26 cellular contexts compared by ENCODE assay signal in the genomic region with DNA sequence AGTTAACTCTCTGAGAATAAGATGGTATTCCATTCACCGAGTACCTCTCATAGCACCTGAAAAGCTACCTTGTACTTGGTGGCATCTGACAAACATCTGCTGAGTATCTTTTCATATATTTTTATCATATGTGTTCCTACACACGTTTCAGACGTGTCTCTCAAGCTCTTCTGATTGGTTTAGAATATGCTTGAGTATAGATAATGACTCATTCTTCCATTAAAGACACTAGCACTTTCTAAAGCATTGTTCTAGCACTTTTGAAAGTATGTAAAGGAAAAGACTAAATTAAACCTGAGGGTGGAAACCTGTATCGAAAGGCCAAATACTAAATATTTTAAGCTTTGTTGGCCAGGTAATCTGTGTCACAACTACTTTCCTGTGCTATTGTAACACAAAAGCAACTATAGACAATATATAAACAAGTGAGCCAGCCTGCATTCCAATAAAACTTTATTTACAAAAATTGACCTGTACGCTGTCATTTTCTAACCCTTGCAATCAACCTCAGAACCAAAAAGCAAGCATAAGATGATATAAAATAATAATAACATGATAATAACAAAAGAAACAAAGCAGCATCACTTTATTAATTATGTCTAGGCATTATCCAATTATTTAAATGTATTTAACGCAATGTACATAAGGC.
"Had no signal": no experiment of that assay in that cellular context is flagged by ENCODE, and none has a peak within 500 bp of the region (broad histone marks: within the 10 kb centered on the region; RNA-seq: fewer than 3 reads in every experiment).

No MANE protein-coding gene starts in this region.

- H3K4me3 ChIP-seq: colonic mucosa, esophagus squamous epithelium, gastrocnemius medialis, heart right ventricle, left lung, lower lobe of right lung had no signal

- H3K9me3 ChIP-seq: colonic mucosa, esophagus squamous epithelium, gastrocnemius medialis, heart right ventricle, left lung, lower lobe of right lung had no signal

- ATAC-seq: effector memory CD8-positive, alpha-beta T cell; esophagus mucosa; gastrocnemius medialis; heart right ventricle; left cardiac atrium; left lung; left ventricle myocardium superior; lower lobe of right lung; naive thymus-derived CD4-positive, alpha-beta T cell had no signal

- H3K4me1 ChIP-seq: colonic mucosa, gastrocnemius medialis, lower lobe of right lung had no signal

- H3K27ac ChIP-seq: colonic mucosa, epithelial cell of prostate, esophagus squamous epithelium, gastrocnemius medialis, heart right ventricle, left lung, lower lobe of right lung had no signal

- DNase-seq: colonic mucosa; cortex of kidney; effector CD8-positive, alpha-beta T cell; effector memory CD8-positive, alpha-beta T cell; endodermal cell; erythroblast; esophagus squamous epithelium; foreskin fibroblast; foreskin melanocyte; gastrocnemius medialis; glutamatergic neuron; head of caudate nucleus; heart right ventricle; hippocampal formation; left cardiac atrium; left ventricle myocardium superior; lower lobe of right lung; mesendoderm; midbrain; naive thymus-derived CD4-positive, alpha-beta T cell had no signal

- FAIRE-seq: endometrium, islet of Langerhans, keratinocyte had no signal

- H3K27me3 ChIP-seq: colonic mucosa, esophagus squamous epithelium, gastrocnemius medialis, heart right ventricle had no signal

- H3K36me3 ChIP-seq: colonic mucosa, esophagus squamous epithelium, gastrocnemius medialis, heart right ventricle, left lung, lower lobe of right lung had no signal
